ENCODE assay signal across 8 cellular contexts in the genomic region with DNA sequence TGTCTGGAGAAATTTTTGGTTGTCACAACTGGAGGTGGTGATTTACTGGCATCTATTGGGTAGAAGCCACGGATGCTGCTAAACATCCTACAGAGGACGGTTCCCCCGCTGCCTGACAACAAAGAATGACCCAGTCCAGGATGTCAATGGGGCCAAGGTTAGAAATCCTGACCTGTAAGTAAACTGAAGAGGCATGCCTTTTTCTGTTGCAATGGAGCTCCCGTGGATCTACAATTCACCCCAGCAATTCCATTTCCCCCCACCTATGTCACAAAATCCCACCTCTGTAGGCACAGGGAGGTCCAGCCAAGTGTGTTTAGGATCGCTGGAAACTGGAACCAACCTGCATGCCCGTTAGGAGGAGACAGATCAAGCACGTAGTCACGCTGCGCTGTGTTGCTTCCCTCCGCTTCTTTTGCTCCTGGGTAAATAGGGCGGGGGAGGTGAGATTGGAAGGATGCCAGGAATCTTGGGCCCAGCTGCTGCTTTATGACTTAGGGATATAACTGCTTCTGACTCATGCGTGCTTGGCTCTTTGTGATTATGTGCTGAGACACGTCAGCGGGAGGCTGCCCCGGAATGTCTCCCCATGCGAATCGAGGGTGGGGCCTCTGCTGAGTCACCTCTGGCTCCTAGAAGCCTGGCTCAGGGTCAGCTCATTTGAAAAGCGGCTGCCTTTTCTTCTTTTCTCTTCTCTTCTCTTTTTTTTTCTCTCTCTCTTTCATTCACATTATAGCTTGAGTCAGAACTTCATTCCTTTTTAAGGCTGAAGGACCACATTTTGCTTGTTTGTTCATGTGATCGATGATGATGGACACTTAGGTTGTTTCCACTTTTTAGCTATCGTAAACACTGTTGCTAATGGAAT. TPM values are rescaled to one million over a fixed set of nuclear protein-coding genes. Genes with fewer than 3 reads are reported as not detected.
DNase-seq lines count a peak whose midpoint lies in the region; ATAC-seq lines count a peak whose summit lies in the region.

No MANE protein-coding gene starts in this region.

- peak; percentile 100 for DNase-seq in A172 (ENCODE audit: low spot score)
- DNase-seq in NCI-H2227 treated with DMSO at 0.1 percent for 48 hours (lab: John Stamatoyannopoulos, UW) = peak; percentile 99
- peak; percentile 50 to 63 (median 59) for DNase-seq in activated CD4-positive, CD25-positive, alpha-beta regulatory T cell (lab: John Stamatoyannopoulos, UW)
- peak; percentile 86 for DNase-seq in cerebellar cortex (ENCODE audit: low spot score)
- peak; percentile 100 for DNase-seq in islet precursor cell
- peak; percentile 80 for DNase-seq in stimulated activated CD4-positive, alpha-beta T cell treated with anti-CD3 and anti-CD28 coated beads, Interleukin-12 subunit alpha, Interleukin-12 subunit beta, amount 100 ng/mL, for 4 hours

- ATAC-seq in GM18858 (IDR thresholded peaks at IDR 0.05; ENCODE audit: unreplicated experiment) (peak; percentile 89), HG03135 (IDR thresholded peaks at IDR 0.05; ENCODE audit: unreplicated experiment) (peak; percentile 89)

RNA-seq across cellular contexts. Expression of a gene that starts 12.4 kb away (rescaled TPM):
- total RNA-seq in A172 (2014; rRNA removed; shearing (Covaris generic)) = 46.3 and 48.7 TPM in 2 replicates

RNA-seq across cellular contexts. Expression of a gene that starts 24.7 kb away (rescaled TPM):
- 26.8 and 31.5 TPM in 2 replicates for total RNA-seq in A172 (2014; rRNA removed; shearing (Covaris generic))

RNA-seq across cellular contexts. Expression of a gene that starts 53.0 kb away (rescaled TPM):
- total RNA-seq in A172 (2014; rRNA removed; shearing (Covaris generic)) = 58.9 and 59.1 TPM in 2 replicates

Comparison
In these comparisons a context has a peak if more than half of its experiments do, and no peak if none do; other contexts are left out.
1. Peak in every context shown above with its lines: DNase-seq and ATAC-seq.